In genomic region chr1:32772281-32773017, GRCh38 we compare ENCODE assay signal across 10 cellular contexts. TPM values are rescaled to one million over a fixed set of nuclear protein-coding genes. Genes with fewer than 3 reads are reported as not detected.
DNase-seq lines count a peak whose midpoint lies in the region; ATAC-seq and TF ChIP-seq lines count a peak whose summit lies in the region.
"Had no signal": no experiment of that assay in that cellular context is flagged by ENCODE, and none has a peak within 500 bp of the region (broad histone marks: within the 10 kb centered on the region; RNA-seq: fewer than 3 reads in every experiment).

No MANE protein-coding gene starts in this region.

- no peak overlapping the region for H3K4me3 Mint-ChIP-seq in activated naive CD8-positive, alpha-beta T cell treated with anti-CD3 and anti-CD28 coated beads, Interleukin-2, amount 10 ng/mL, durations not matched to agents 7 days and 5 days
- H3K4me3 Mint-ChIP-seq: activated CD4-positive, alpha-beta memory T cell treated with anti-CD3 and anti-CD28 coated beads, Interleukin-2, amount 10 ng/mL, durations not matched to agents 7 days and 5 days had no signal

- no peaks in the 10 kb centered on the region for H3K27me3 Mint-ChIP-seq in activated naive CD8-positive, alpha-beta T cell treated with anti-CD3 and anti-CD28 coated beads, Interleukin-2, amount 10 ng/mL, durations not matched to agents 7 days and 5 days
- H3K27me3 Mint-ChIP-seq: activated CD4-positive, alpha-beta memory T cell treated with anti-CD3 and anti-CD28 coated beads, Interleukin-2, amount 10 ng/mL, durations not matched to agents 7 days and 5 days had no signal

- H3K36me3 Mint-ChIP-seq in activated naive CD8-positive, alpha-beta T cell treated with anti-CD3 and anti-CD28 coated beads, Interleukin-2, amount 10 ng/mL, durations not matched to agents 7 days and 5 days = peaks cover 9% of the 10 kb centered on the region

- no peaks in the 10 kb centered on the region for H3K36me3 ChIP-seq in uterus

- H3K4me3 ChIP-seq in uterus = no peak overlapping the region

- intact Hi-C loops in left colon (cut with DNase I, micrococcal nuclease) (loop anchor here (2.0 to 10.0 kb wide), 3 partner anchors 58 to 248 kb away; no protein-coding TSS in a partner anchor), uterus (cut with DNase I; ENCODE audit: low total_unique reads) (no loop called here)

- peaks cover 4% of the 10 kb centered on the region for H3K4me1 Mint-ChIP-seq in activated naive CD8-positive, alpha-beta T cell treated with anti-CD3 and anti-CD28 coated beads, Interleukin-2, amount 10 ng/mL, durations not matched to agents 7 days and 5 days

- no peak for TF ChIP-seq POLR2A in uterus (IDR thresholded peaks at IDR 0.05)

- H3K4me1 ChIP-seq in uterus = no peaks in the 10 kb centered on the region

- peak overlapping the region; percentile 39 for H3K27ac ChIP-seq in 22Rv1
- H3K27ac ChIP-seq in uterus = no peak overlapping the region

- DNase-seq in GM10266 (ENCODE audit: extremely low spot score) (peak; percentile 22), left colon (no peak), uterus (no peak), C1 segment of cervical spinal cord (lab: John Stamatoyannopoulos, UW) (no peak), GM19240 (ENCODE audit: insufficient read length, low spot score) (no peak)
- no peak for DNase-seq in activated naive CD8-positive, alpha-beta T cell treated with anti-CD3 and anti-CD28 coated beads, Interleukin-2, amount 10 ng/mL, durations not matched to agents 7 days and 5 days
- DNase-seq in stimulated activated CD4-positive, alpha-beta T cell treated with anti-CD3 and anti-CD28 coated beads, Interleukin-1b, Interleukin-23, amount 100 ng/mL, for 48 hours = no peak
- DNase-seq: NCI-H524 treated with DMSO at 0.1 percent for 48 hours had no signal

- peak; percentile 5 for ATAC-seq in activated naive CD8-positive, alpha-beta T cell treated with anti-CD3 and anti-CD28 coated beads, Interleukin-2, amount 10 ng/mL, durations not matched to agents 7 days and 5 days (ENCODE audit: low read depth)
- peak; percentile 8 for ATAC-seq in left colon

- H3K27ac Mint-ChIP-seq in activated naive CD8-positive, alpha-beta T cell treated with anti-CD3 and anti-CD28 coated beads, Interleukin-2, amount 10 ng/mL, durations not matched to agents 7 days and 5 days = no peak overlapping the region

- POLR2A ChIA-PET in activated naive CD8-positive, alpha-beta T cell treated with anti-CD3 and anti-CD28 coated beads, Interleukin-2, amount 10 ng/mL, durations not matched to agents 7 days and 5 days (lab: Charles Lee) = interaction anchor here (0.6 to 2.8 kb wide), 4 partner anchors 12 to 361 kb away, joined by 3 to 20 read pairs (median 4); no protein-coding TSS in a partner anchor

- no peak for TF ChIP-seq CTCF in 22Rv1 (IDR thresholded peaks at IDR 0.05)
- TF ChIP-seq CTCF in GM10266 (IDR thresholded peaks at IDR 0.05; ENCODE audit: control insufficient read depth, insufficient read depth, low read depth, missing control alignments) = no peak
- no peak for TF ChIP-seq CTCF in uterus (IDR thresholded peaks at IDR 0.05)

- H3K9me3 ChIP-seq in uterus = no peaks in the 10 kb centered on the region

- H3K27me3 ChIP-seq in uterus = no peaks in the 10 kb centered on the region

- H3K9me3 Mint-ChIP-seq in activated naive CD8-positive, alpha-beta T cell treated with anti-CD3 and anti-CD28 coated beads, Interleukin-2, amount 10 ng/mL, durations not matched to agents 7 days and 5 days = no peaks in the 10 kb centered on the region
- H3K9me3 Mint-ChIP-seq: activated CD4-positive, alpha-beta memory T cell treated with anti-CD3 and anti-CD28 coated beads, Interleukin-2, amount 10 ng/mL, durations not matched to agents 7 days and 5 days had no signal

RNA-seq across cellular contexts. Expression of gene YARS1, which starts 44.7 kb away (rescaled TPM):
- 100 to 1,000 TPM; 180 to 181 TPM for total RNA-seq in activated naive CD8-positive, alpha-beta T cell treated with anti-CD3 and anti-CD28 coated beads, Interleukin-2, amount 10 ng/mL, durations not matched to agents 7 days and 5 days
- total RNA-seq in left colon (10 to 100 TPM; 41.7 to 88.3 TPM), uterus (10 to 100 TPM; 15.9 to 67.7 (median 30.4) TPM)

RNA-seq across cellular contexts. Expression of gene S100PBP, which starts 45.0 kb away (rescaled TPM):
- 10 to 100 TPM; 75.8 to 78.5 TPM for total RNA-seq in activated naive CD8-positive, alpha-beta T cell treated with anti-CD3 and anti-CD28 coated beads, Interleukin-2, amount 10 ng/mL, durations not matched to agents 7 days and 5 days
- total RNA-seq in left colon (10 to 100 TPM; 29.1 to 29.5 TPM), uterus (100 to 1,000 TPM in 1 of 4 donors, 10 to 100 TPM in 3; 50.2 to 168 (median 76.4) TPM)
